In genomic region chr3:156750191-156750873, GRCh38 we compare ENCODE assay signal across 10 cellular contexts.
DNase-seq lines count a peak whose midpoint lies in the region; ATAC-seq and TF ChIP-seq lines count a peak whose summit lies in the region.
"Had no signal": no experiment of that assay in that cellular context is flagged by ENCODE, and none has a peak within 500 bp of the region (broad histone marks: within the 10 kb centered on the region; RNA-seq: fewer than 3 reads in every experiment).

No MANE protein-coding gene starts in this region.

- H3K4me3 ChIP-seq in fibroblast of pulmonary artery (replicated peaks; ENCODE audit: low read depth, low read length), result no peak overlapping the region
- no peak overlapping the region for H3K4me3 ChIP-seq in sigmoid colon

- H3K9me3 ChIP-seq in sigmoid colon, result peaks cover 0 to 10% (median 2%) of the 10 kb centered on the region in 4 donors

- TF ChIP-seq POLR2A in sigmoid colon (IDR thresholded peaks at IDR 0.05), result no peak

- H3K36me3 ChIP-seq in sigmoid colon, result no peaks in the 10 kb centered on the region

- TF ChIP-seq EP300 in sigmoid colon (IDR thresholded peaks at IDR 0.05), result no peak

- intact Hi-C loops in sigmoid colon (cut with DNase I), result no loop called here

- H3K9me3 Mint-ChIP-seq in progenitor cell of endocrine pancreas (ENCODE audit: low read depth), result peaks cover 9% of the 10 kb centered on the region

- no peaks in the 10 kb centered on the region for H3K27me3 ChIP-seq in sigmoid colon

- H3K4me1 Mint-ChIP-seq in progenitor cell of endocrine pancreas (ENCODE audit: low read depth), result peaks cover 33% of the 10 kb centered on the region

- H3K27ac ChIP-seq in sigmoid colon, result no peak overlapping the region

- H3K36me3 Mint-ChIP-seq in progenitor cell of endocrine pancreas (ENCODE audit: insufficient read depth), result peaks cover 1% of the 10 kb centered on the region

- H3K4me1 ChIP-seq in sigmoid colon, result no peaks in the 10 kb centered on the region

- no peak for TF ChIP-seq CTCF in fibroblast of pulmonary artery (IDR thresholded peaks at IDR 0.05; ENCODE audit: low read length, missing control alignments)
- no peak for TF ChIP-seq CTCF in progenitor cell of endocrine pancreas (IDR thresholded peaks at IDR 0.05; ENCODE audit: unreplicated experiment)
- no peak for TF ChIP-seq CTCF in sigmoid colon (IDR thresholded peaks at IDR 0.05)

- H3K27me3 Mint-ChIP-seq in progenitor cell of endocrine pancreas, result no peaks in the 10 kb centered on the region

- no peak for ATAC-seq in HG02870 (IDR thresholded peaks at IDR 0.05; ENCODE audit: unreplicated experiment)

- DNase-seq in GM03348 (ENCODE audit: low spot score) (peak; percentile 42), NCI-H2227 treated with DMSO at 0.1 percent for 48 hours (lab: John Stamatoyannopoulos, UW) (peak; percentile 65), fibroblast of pulmonary artery (ENCODE audit: low read depth) (peak; percentile 56), progenitor cell of endocrine pancreas (ENCODE audit: low spot score, unreplicated experiment) (no peak), NCI-H524 (lab: John Stamatoyannopoulos, UW) (no peak), T-helper 2 cell (no peak), sigmoid colon (no peak)
- DNase-seq: NCI-H2081 treated with DMSO at 0.1 percent for 48 hours had no signal

- 54 to 66% methylated on average over 3 of the region's 3 CpGs for WGBS in sigmoid colon, 2 donors

- no peak overlapping the region for H3K4me3 Mint-ChIP-seq in progenitor cell of endocrine pancreas (ENCODE audit: low read depth)

- peak overlapping the region; percentile 89 for H3K27ac Mint-ChIP-seq in progenitor cell of endocrine pancreas
- H3K27ac Mint-ChIP-seq: activated T-helper 2 cell treated with anti-CD3 and anti-CD28 coated beads, Interferon-gamma antibody, Interleukin-2, Interleukin-4, amounts not matched to agents 10 μg/mL and 5 μg/mL and 100 μg/mL, durations not matched to agents 14 hours and 24 hours and 36 hours had no signal

Comparison
In these comparisons a context has a peak if more than half of its experiments do, and no peak if none do; other contexts are left out.
1. DNase-seq: peak in GM03348 (single experiment), NCI-H2227 treated with DMSO at 0.1 percent for 48 hours (single experiment) and fibroblast of pulmonary artery (single experiment); none in progenitor cell of endocrine pancreas (single experiment), NCI-H524 (0 of 2), T-helper 2 cell (0 of 5) and sigmoid colon (single experiment).